In genomic region chr6:7196685-7197283, GRCh38 we compare ENCODE assay signal across 1 cellular context.
TF ChIP-seq lines count a peak whose summit lies in the region.

No MANE protein-coding gene starts in this region.

TF ChIP-seq in K562, 482 proteins besides CTCF, POLR2A, EP300 and RAD21 (continued from another document):
- TF ChIP-seq MYC (IDR thresholded peaks at IDR 0.05; ENCODE audit: low read depth, low read length) (no peak), MYC (CRISPR knock-in tag; IDR thresholded peaks at IDR 0.05; ENCODE audit: borderline replicate concordance, low read depth) (no peak), TSHZ1 (CRISPR knock-in tag; IDR thresholded peaks at IDR 0.05) (no peak), ZNF507 (tag; conservative IDR thresholded peaks at IDR 0.05) (no peak), TCF3 (CRISPR knock-in tag; IDR thresholded peaks at IDR 0.05) (peak; percentile 20; the same call in 1 of the 2 replicates), E2F6 (IDR thresholded peaks at IDR 0.05; ENCODE audit: borderline replicate concordance in 1 of 2, extremely low read depth in 1 of 2, insufficient read depth in 1 of 2, insufficient read length in 1 of 2, low read depth in 1 of 2, low read length in 1 of 2, poor library complexity in 1 of 2, severe bottlenecking in 1 of 2) (no peak), CXXC5 (CRISPR knock-in tag; IDR thresholded peaks at IDR 0.05) (peak; percentile 3; the same call in 1 of the 2 replicates), ZNF175 (CRISPR knock-in tag; IDR thresholded peaks at IDR 0.05; ENCODE audit: low read depth) (no peak), ZNF146 (CRISPR knock-in tag; IDR thresholded peaks at IDR 0.05; ENCODE audit: unreplicated experiment) (no peak), GABPB2 (CRISPR knock-in tag; conservative IDR thresholded peaks at IDR 0.05) (no peak), VEZF1 (CRISPR knock-in tag; IDR thresholded peaks at IDR 0.05) (no peak)
